Comparison of ENCODE assay signal across 8 cellular contexts in the genomic region with DNA sequence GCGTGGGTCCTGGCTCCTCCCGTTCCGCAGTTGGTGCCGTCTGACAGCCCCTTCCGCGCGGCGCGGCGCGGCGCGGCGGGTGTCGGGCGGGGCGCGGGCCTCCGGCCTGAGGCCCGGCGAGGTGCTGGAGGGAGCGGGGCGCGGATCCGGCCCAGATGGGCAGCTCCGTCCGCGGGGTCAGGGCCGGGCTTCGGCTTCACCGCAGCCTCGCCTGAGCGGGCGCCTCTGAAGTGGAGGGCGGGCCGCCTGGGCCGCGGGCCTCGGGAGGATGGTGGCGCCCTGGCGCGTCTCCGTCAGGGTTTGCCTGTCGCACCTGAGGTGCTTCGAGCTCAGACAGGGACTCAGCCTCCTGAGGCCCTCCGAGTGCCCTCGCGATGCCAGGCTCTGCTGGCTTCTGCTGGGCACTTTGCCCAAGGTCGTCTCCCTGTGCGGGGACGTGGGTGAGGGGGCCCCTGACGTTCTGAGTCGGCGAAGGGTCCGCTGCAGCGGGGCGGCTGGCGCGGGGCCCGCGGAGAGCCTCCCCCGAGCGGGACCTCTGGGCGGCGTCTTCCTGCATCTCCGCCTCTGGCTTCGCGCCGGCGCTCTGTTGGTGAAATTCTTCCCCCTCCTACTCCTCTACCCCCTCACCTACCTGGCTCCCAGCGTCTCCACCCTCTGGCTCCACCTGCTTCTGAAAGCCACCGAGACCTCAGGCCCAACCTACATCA. TPM values are rescaled to one million over a fixed set of nuclear protein-coding genes. Genes with fewer than 3 reads are reported as not detected.
DNase-seq lines count a peak whose midpoint lies in the region; ATAC-seq, FAIRE-seq and TF ChIP-seq lines count a peak whose summit lies in the region.

No MANE protein-coding gene starts in this region.

- no peaks in the 10 kb centered on the region for H3K9me2 ChIP-seq in PC-9 (ENCODE audit: insufficient read depth)

- peak; percentile 42 for ATAC-seq in GM18861 (IDR thresholded peaks at IDR 0.05; ENCODE audit: unreplicated experiment)
- peak; percentile 32 for ATAC-seq in HG03108 (IDR thresholded peaks at IDR 0.05; ENCODE audit: unreplicated experiment)
- ATAC-seq in heart right ventricle = peak; percentile 53 to 76 (median 64)

- H3K4me2 ChIP-seq in PC-9 = peak overlapping the region; percentile 93

- DNase-seq in AG04450 (ENCODE audit: low read depth, low spot score) (no peak), PC-9 (peak; percentile 56 to 77), heart right ventricle (peak; percentile 23 to 52), prostate gland (ENCODE audit: low spot score) (peak; percentile 73), urothelium cell line (ENCODE audit: low spot score) (peak; percentile 63)
- peak; percentile 15 for DNase-seq in activated gamma-delta T cell treated with anti-CD3 and anti-CD28 coated beads, Interleukin-2, amount 50 U/mL, for 16 hours (ENCODE audit: low read depth)

- H3K36me3 ChIP-seq in PC-9 (ENCODE audit: low read depth) = no peaks in the 10 kb centered on the region
- H3K36me3 ChIP-seq in heart right ventricle = peaks cover 0 to 10% (median 0%) of the 10 kb centered on the region in 9 donors
- no peaks in the 10 kb centered on the region for H3K36me3 ChIP-seq in prostate gland

- FAIRE-seq in urothelium cell line (lab: Jason Lieb, UNC) = no peak

- H3K4me1 ChIP-seq in PC-9 (replicated peaks; ENCODE audit: insufficient read depth) (peaks cover 31% of the 10 kb centered on the region), heart right ventricle (peaks cover 0 to 35% (median 33%) of the 10 kb centered on the region in 9 donors), prostate gland (replicated peaks) (peaks cover 3% of the 10 kb centered on the region)

- peaks cover 5% of the 10 kb centered on the region; the same call in 1 of the 2 replicates for H3K79me2 ChIP-seq in PC-9 (ENCODE audit: low read depth)

- H4K20me1 ChIP-seq in PC-9 (ENCODE audit: insufficient read depth) = no peaks in the 10 kb centered on the region

- TF ChIP-seq POLR2A in prostate gland (IDR thresholded peaks at IDR 0.05) = peak; percentile 82

- WGBS in heart right ventricle, 2 donors = 0% methylated on average over 68 to 72 of the region's 72 CpGs
- WGBS in prostate gland = under 1% methylated on average over 49 of the region's 72 CpGs

- CTCF ChIA-PET in AG04450 (lab: Charles Lee) = interaction anchor here (0.6 to 2.8 kb wide), 2 partner anchors 13 to 149 kb away, joined by 3 to 12 read pairs; no protein-coding TSS in a partner anchor
- CTCF ChIA-PET in PC-9 (lab: Charles Lee) = no interaction called here

- no peaks in the 10 kb centered on the region for H3K27me3 ChIP-seq in AG04450 (ENCODE audit: control insufficient read depth, insufficient read depth, low read length)
- no peaks in the 10 kb centered on the region for H3K27me3 ChIP-seq in PC-9 (ENCODE audit: insufficient read depth, low read depth)
- no peaks in the 10 kb centered on the region for H3K27me3 ChIP-seq in heart right ventricle
- H3K27me3 ChIP-seq in prostate gland (replicated peaks; ENCODE audit: insufficient read depth) = no peaks in the 10 kb centered on the region

- H2AFZ ChIP-seq in PC-9 = peak overlapping the region; percentile 94

- H3K4me3 ChIP-seq in AG04450 (ENCODE audit: low read depth, low read length) (peak overlapping the region; percentile 64), PC-9 (peak overlapping the region; percentile 79), heart right ventricle (peak overlapping the region; percentile 62 to 99 (median 78)), prostate gland (peak overlapping the region; percentile 72 to 80)

- TF ChIP-seq CTCF in AG04450 (IDR thresholded peaks at IDR 0.05; ENCODE audit: low read depth, low read length) = no peak
- TF ChIP-seq CTCF in PC-9 (conservative IDR thresholded peaks at IDR 0.05) = no peak; the same call in 1 of the 2 replicates
- TF ChIP-seq CTCF in heart right ventricle (IDR thresholded peaks at IDR 0.05) = no peak
- peak in 1 of 4 experiments; percentile 19 for TF ChIP-seq CTCF in prostate gland (IDR thresholded peaks at IDR 0.05)

- intact Hi-C loops in PC-9 (cut with micrococcal nuclease; ENCODE audit: unreplicated experiment) (loop anchor here (2.0 to 5.0 kb wide), 2 partner anchors 24 to 339 kb away; a partner anchor contains a TSS), heart right ventricle (cut with DNase I) (loop anchor here in 4 of 10 donors (10.0 kb wide), 1 partner anchor 342 kb away; a partner anchor contains a TSS), prostate gland (cut with DNase I) (loop anchor here (10.0 kb wide), 1 partner anchor 342 kb away; a partner anchor contains a TSS)

- peaks cover 4% of the 10 kb centered on the region; the same call in 1 of the 2 replicates for H3F3A ChIP-seq in PC-9 (ENCODE audit: insufficient read depth, low read depth)

- no peak overlapping the region for H3K27ac ChIP-seq in AG04450 (ENCODE audit: low read depth, low read length)
- H3K27ac ChIP-seq in PC-9 = peak overlapping the region; percentile 26; the same call in 1 of the 2 replicates
- peak overlapping the region; percentile 56 to 89 (median 80) for H3K27ac ChIP-seq in heart right ventricle
- H3K27ac ChIP-seq in prostate gland = peak overlapping the region; percentile 86 to 93

- TSS peak; percentile 34 for BruUV-seq in PC-9 (replicated peaks; lab: Mats Ljungman, UMichigan)

- POLR2A ChIA-PET in AG04450 (lab: Yijun Ruan, JAX) = interaction anchor here (1.1 kb wide), 1 partner anchor 13 kb away, joined by 3 read pairs; no protein-coding TSS in a partner anchor
- POLR2A ChIA-PET in PC-9 (lab: Charles Lee; ENCODE audit: unreplicated experiment) = interaction anchor here (0.7 kb wide), 1 partner anchor 60 kb away, joined by 6 read pairs; no protein-coding TSS in a partner anchor

- H3K9me3 ChIP-seq in AG04450 (ENCODE audit: control insufficient read depth, insufficient read depth, low read length) (no peaks in the 10 kb centered on the region), PC-9 (ENCODE audit: insufficient read depth, low read depth) (no peaks in the 10 kb centered on the region), heart right ventricle (no peaks in the 10 kb centered on the region), prostate gland (no peaks in the 10 kb centered on the region)

RNA-seq across cellular contexts. Expression of a gene that starts 0.5 kb away (rescaled TPM):
- polyA plus RNA-seq in AG04450 (2011; rRNA removed) (7.0 and 8.2 TPM in 2 replicates), heart right ventricle (10 to 100 TPM in 1 of 2 donors, 1 to 10 TPM in 1; 5.6 to 10.5 TPM)
- polyA minus RNA-seq in AG04450 (2011; rRNA and poly(A)+ RNA removed) = 6.3 and 10.4 TPM in 2 replicates
- total RNA-seq in PC-9 (2021) (35.3 and 41.7 TPM in 2 replicates), heart right ventricle (10 to 100 TPM in 2 of 10 donors, 1 to 10 TPM in 8; 6.8 to 11.4 (median 8.2) TPM), prostate gland (10 to 100 TPM; 26.5 to 30.6 TPM)

RNA-seq across cellular contexts. Expression of a gene that starts 23.3 kb away (rescaled TPM):
- polyA plus RNA-seq in AG04450 (2011; rRNA removed) = 195 and 218 TPM in 2 replicates
- polyA minus RNA-seq in AG04450 (2011; rRNA and poly(A)+ RNA removed) = 35.5 and 42.6 TPM in 2 replicates
- 180 and 199 TPM in 2 replicates for total RNA-seq in PC-9 (2021)
- total RNA-seq in heart right ventricle = 100 to 1,000 TPM; 526 to 798 (median 653) TPM
- 100 to 1,000 TPM; 211 to 876 TPM for polyA plus RNA-seq in heart right ventricle
- 100 to 1,000 TPM; 151 to 333 TPM for total RNA-seq in prostate gland

RNA-seq across cellular contexts. Expression of a gene that starts 32.6 kb away (rescaled TPM):
- polyA plus RNA-seq in AG04450 (2011; rRNA removed) (40.8 and 45.8 TPM in 2 replicates), heart right ventricle (1 to 10 TPM; 3.8 to 9.2 TPM)
- 60.9 and 66.8 TPM in 2 replicates for polyA minus RNA-seq in AG04450 (2011; rRNA and poly(A)+ RNA removed)
- total RNA-seq in PC-9 (2021) (3.7 and 4.2 TPM in 2 replicates), heart right ventricle (10 to 100 TPM in 5 of 10 donors, 1 to 10 TPM in 5; 6.9 to 16.9 (median 10.4) TPM), prostate gland (1 to 10 TPM; 4.0 to 9.2 TPM)
